In genomic region chr10:88642991-88643390, GRCh38 we compare ENCODE assay signal across 18 cellular contexts. TPM values are rescaled to one million over a fixed set of nuclear protein-coding genes. Genes with fewer than 3 reads are reported as not detected.
A peak's percentile ranks its signal among the peaks of the same experiment; 100 is the strongest.
DNase-seq lines count a peak whose midpoint lies in the region; TF ChIP-seq lines count a peak whose summit lies in the region.
"Had no signal": no experiment of that assay in that cellular context is flagged by ENCODE, and none has a peak within 500 bp of the region (broad histone marks: within the 10 kb centered on the region; RNA-seq: fewer than 3 reads in every experiment).

No MANE protein-coding gene starts in this region.

- no peaks in the 10 kb centered on the region for H3K27me3 ChIP-seq in MM.1S (replicated peaks; ENCODE audit: insufficient read depth, low read length)
- H3K27me3 ChIP-seq in colonic mucosa: no peaks in the 10 kb centered on the region
- H3K27me3 ChIP-seq: body of pancreas had no signal

- H3K27ac ChIP-seq in MM.1S (ENCODE audit: low read length) (no peak overlapping the region), colonic mucosa (no peak overlapping the region)
- H3K27ac ChIP-seq: body of pancreas, parathyroid adenoma, WERI-Rb-1 had no signal

- H3K9me2 ChIP-seq in MM.1S (replicated peaks; ENCODE audit: insufficient read depth, low read length): no peaks in the 10 kb centered on the region

- H3F3A ChIP-seq in MM.1S (ENCODE audit: insufficient read depth, low read length): no peaks in the 10 kb centered on the region

- H4K20me1 ChIP-seq in MM.1S (ENCODE audit: insufficient read depth, low read length): no peaks in the 10 kb centered on the region

- H3K4me3 ChIP-seq in fibroblast of mammary gland (ENCODE audit: control insufficient read depth, low read depth, low read length): no peak overlapping the region
- no peak overlapping the region for H3K4me3 ChIP-seq in MM.1S (ENCODE audit: low read length)
- no peak overlapping the region for H3K4me3 ChIP-seq in colonic mucosa
- H3K4me3 ChIP-seq: body of pancreas had no signal

- TF ChIP-seq CTCF in fibroblast of mammary gland (conservative IDR thresholded peaks at IDR 0.05; ENCODE audit: control insufficient read depth, insufficient read depth, low read depth, low read length) (no peak), MM.1S (IDR thresholded peaks at IDR 0.05; ENCODE audit: low read length) (no peak), colonic mucosa (IDR thresholded peaks at IDR 0.05) (no peak)

- no peaks in the 10 kb centered on the region for H3K9me3 ChIP-seq in MM.1S (replicated peaks; ENCODE audit: insufficient read depth, low read length)
- H3K9me3 ChIP-seq in colonic mucosa: no peaks in the 10 kb centered on the region
- H3K9me3 ChIP-seq: body of pancreas had no signal

- H3K36me3 ChIP-seq in MM.1S (replicated peaks; ENCODE audit: insufficient read depth, low read length) (no peaks in the 10 kb centered on the region), colonic mucosa (no peaks in the 10 kb centered on the region)
- H3K36me3 ChIP-seq: WERI-Rb-1 had no signal

- intact Hi-C loops in colonic mucosa (cut with DNase I): no loop called here

- DNase-seq in AG08395 (ENCODE audit: low spot score) (peak; percentile 49), HPDE6-E6E7 (ENCODE audit: extremely low spot score) (peak; percentile 26), SKM-1 (lab: John Stamatoyannopoulos, UW; ENCODE audit: unreplicated experiment) (peak; percentile 21), fibroblast of mammary gland (ENCODE audit: low read depth) (peak; percentile 69), MM.1S (no peak), NCI-H2196 treated with DMSO at 0.1 percent for 48 hours (lab: John Stamatoyannopoulos, UW; ENCODE audit: unreplicated experiment) (no peak), colonic mucosa (no peak), NCI-H446 (lab: John Stamatoyannopoulos, UW) (no peak)
- DNase-seq: activated naive CD4-positive, alpha-beta T cell treated with Interleukin-2 at 50 U/mL for 16 hours; body of pancreas; effector memory CD8-positive, alpha-beta T cell; Karpas-422; kidney glomerular epithelial cell; NCI-H2081; WERI-Rb-1 had no signal

- no peak overlapping the region for H3K9ac ChIP-seq in MM.1S (ENCODE audit: low read length)
- H3K9ac ChIP-seq in colonic mucosa (ENCODE audit: low read depth in 2 of 2, low read length in 2 of 2): no peak overlapping the region
- H3K9ac ChIP-seq: parathyroid adenoma had no signal

- H3K79me2 ChIP-seq in MM.1S (ENCODE audit: low read length): no peaks in the 10 kb centered on the region
- H3K79me2 ChIP-seq: parathyroid adenoma had no signal

- H3K4me1 ChIP-seq in MM.1S (ENCODE audit: low read length): no peaks in the 10 kb centered on the region
- H3K4me1 ChIP-seq in colonic mucosa: no peaks in the 10 kb centered on the region
- H3K4me1 ChIP-seq: body of pancreas, parathyroid adenoma had no signal

- no peak overlapping the region for H2AFZ ChIP-seq in MM.1S (ENCODE audit: low read length)
- H2AFZ ChIP-seq: parathyroid adenoma had no signal

- H3K4me2 ChIP-seq in MM.1S (ENCODE audit: low read depth, low read length): no peak overlapping the region

RNA-seq across cellular contexts. Expression of gene LIPF, which starts 21.3 kb away (rescaled TPM):
- total RNA-seq in colonic mucosa: not detected
- total RNA-seq: body of pancreas, H1, SK-MEL-5 had no signal

RNA-seq across cellular contexts. Expression of gene LIPJ, which starts 56.4 kb away (rescaled TPM):
- under 1 TPM in 1 of 2 donors, not detected in 1; 0.16 TPM for total RNA-seq in colonic mucosa
- total RNA-seq: H1, SK-MEL-5 had no signal

RNA-seq across cellular contexts. Expression of gene RNLS, which starts 59.9 kb away (rescaled TPM):
- 10 to 100 TPM; 13.0 to 19.1 TPM for total RNA-seq in colonic mucosa

Comparison
In these comparisons a context has a peak if more than half of its experiments do, and no peak if none do; other contexts are left out.
1. DNase-seq: peak in AG08395 (single experiment), HPDE6-E6E7 (single experiment), SKM-1 (single experiment) and fibroblast of mammary gland (single experiment); none in MM.1S (single experiment), NCI-H2196 treated with DMSO at 0.1 percent for 48 hours (single experiment), colonic mucosa (single experiment) and NCI-H446 (0 of 2).